ENCODE assay signal across 10 cellular contexts in genomic region chr6:154565331-154565730, GRCh38.
"Had no signal": no experiment of that assay in that cellular context is flagged by ENCODE, and none has a peak within 500 bp of the region (broad histone marks: within the 10 kb centered on the region; RNA-seq: fewer than 3 reads in every experiment).

No MANE protein-coding gene starts in this region.

- H3K4me1 Mint-ChIP-seq: GM23338, H9 had no signal

- H3K4me3 ChIP-seq: GM23248, GM23338, HAP-1 had no signal

- H2AFZ ChIP-seq: GM23248, GM23338 had no signal

- H3K9ac ChIP-seq: GM23248 had no signal

- DNase-seq: GM23248, GOT3, H7, H9, HCEC 1CT, HFFc6 had no signal

- H3K4me2 ChIP-seq: GM23338 had no signal

- H3K4me1 ChIP-seq: HAP-1 had no signal

- H3K27ac Mint-ChIP-seq: GM23338, H9, HFFc6 had no signal

- H3K9me3 Mint-ChIP-seq: GM23338, H9, HFFc6 had no signal

- H3K27ac ChIP-seq: GM23248 had no signal

- ATAC-seq: GM23338, HCT116 had no signal

- H3K9me3 ChIP-seq: HAP-1 had no signal

- FAIRE-seq: H54 had no signal

- H3K4me3 Mint-ChIP-seq: GM23338, H9, HFFc6 had no signal

- H3K36me3 ChIP-seq: HAP-1 had no signal
